Comparison of ENCODE assay signal across 8 cellular contexts in the genomic region with DNA sequence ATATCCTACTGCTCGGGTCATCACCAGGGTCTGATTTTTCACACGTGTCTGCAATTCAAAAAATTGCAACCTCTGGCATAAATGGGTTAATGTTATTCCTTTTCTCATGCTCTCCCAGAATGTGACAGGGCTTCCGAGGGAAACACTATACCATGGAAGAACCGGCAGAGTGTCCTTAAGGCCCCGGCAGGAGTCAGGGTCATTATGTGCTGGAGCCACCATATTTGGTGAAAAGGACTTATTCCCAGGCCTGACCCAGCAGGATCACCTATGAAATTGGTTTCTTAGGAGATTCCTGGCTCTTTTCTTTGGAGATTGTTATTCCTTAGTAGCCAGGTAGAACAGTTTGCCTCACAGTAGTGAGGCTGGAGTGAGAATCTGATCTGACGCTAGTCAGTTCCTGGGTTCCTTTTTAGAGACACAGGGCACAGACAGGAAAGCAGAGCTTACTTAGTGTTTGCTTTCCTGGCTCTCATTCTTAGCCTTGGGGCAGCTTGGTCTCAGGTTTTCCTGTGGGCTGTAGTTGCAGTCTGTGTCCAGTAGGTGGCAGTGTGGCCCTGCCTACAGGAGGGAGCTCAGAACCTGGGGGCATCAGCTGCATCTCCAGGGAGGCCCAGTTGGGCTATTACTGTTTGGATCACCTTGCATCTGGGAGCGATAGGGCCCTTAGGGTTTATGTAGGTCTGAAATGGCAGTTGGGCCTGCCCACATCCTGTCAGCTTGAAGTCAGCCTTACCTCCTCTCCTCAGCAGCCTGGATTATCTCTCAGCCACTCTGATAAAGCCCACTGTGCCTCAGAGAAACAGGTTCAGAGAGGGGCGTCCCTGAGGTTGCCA. TPM values are rescaled to one million over a fixed set of nuclear protein-coding genes. Genes with fewer than 3 reads are reported as not detected.
DNase-seq lines count a peak whose midpoint lies in the region; ATAC-seq and TF ChIP-seq lines count a peak whose summit lies in the region.

No MANE protein-coding gene starts in this region.

- H3K4me1 ChIP-seq in HEK293 (ENCODE audit: control insufficient read depth, insufficient read depth, low read length), result peaks cover 8% of the 10 kb centered on the region
- H3K4me1 ChIP-seq in mesendoderm (ENCODE audit: control insufficient read depth, low read depth, low read length), result no peaks in the 10 kb centered on the region

- no peak overlapping the region for H3K56ac ChIP-seq in mesendoderm (ENCODE audit: low read length)

- H3K27me3 ChIP-seq in mesendoderm (ENCODE audit: insufficient read depth, low read length, poor library complexity), result no peaks in the 10 kb centered on the region

- ATAC-seq in HG02678 (IDR thresholded peaks at IDR 0.05; ENCODE audit: unreplicated experiment), result no peak

- H3K4me2 ChIP-seq in mesendoderm (ENCODE audit: low read length), result no peak overlapping the region

- CTCF ChIA-PET in HEK293 (lab: Yijun Ruan, JAX), result interaction anchor here (0.5 to 7.1 kb wide), 50 partner anchors 10 to 546 kb away, joined by 3 to 105 read pairs (median 5); a partner anchor contains a TSS

- H3K36me3 ChIP-seq in HEK293 (ENCODE audit: control insufficient read depth in 2 of 2, insufficient read depth in 1 of 2, low read length in 2 of 2), result peaks cover 81 to 95% of the 10 kb centered on the region in 2 experiments
- H3K36me3 ChIP-seq in mesendoderm (ENCODE audit: control insufficient read depth, insufficient read depth, low read length), result peaks cover 28% of the 10 kb centered on the region

- H3K4me3 ChIP-seq in HEK293 (ENCODE audit: low read depth, low read length) (no peak overlapping the region), mesendoderm (ENCODE audit: low read length) (no peak overlapping the region)

- TF ChIP-seq CTCF in C4-2B (conservative IDR thresholded peaks at IDR 0.05), result peak; percentile 91
- TF ChIP-seq CTCF in HEK293 (tag by site-specific recombination; IDR thresholded peaks at IDR 0.05), result peak; percentile 94

- WGBS in mesendoderm (ENCODE audit: extremely low coverage, insufficient coverage, low lambda C conversion rate), result no CpG with 5 or more reads among the region's 8 CpGs

- no peak overlapping the region for H3K4ac ChIP-seq in mesendoderm (ENCODE audit: low read depth, low read length)

- no peak overlapping the region for H3K23ac ChIP-seq in mesendoderm (ENCODE audit: low read length)

- DNase-seq in NCI-H82 treated with DMSO at 0.1 percent for 48 hours (lab: John Stamatoyannopoulos, UW; ENCODE audit: unreplicated experiment) (peak; percentile 79), mesendoderm (peak; percentile 90)
- DNase-seq in activated CD4-positive, alpha-beta T cell treated with anti-CD3 and anti-CD28 coated beads, Interleukin-2, amount 50 U/mL, for 48 hours, result peak; percentile 66 to 76
- peak; percentile 67 for DNase-seq in effector CD8-positive, alpha-beta T cell (lab: John Stamatoyannopoulos, UW)
- peak; percentile 80 for DNase-seq in stimulated activated CD8-positive, alpha-beta memory T cell treated with anti-CD3 and anti-CD28 coated beads, Interleukin-4, amount 100 ng/mL, for 48 hours

- H4K8ac ChIP-seq in mesendoderm (ENCODE audit: low read depth, low read length), result no peak overlapping the region

- peaks cover 20% of the 10 kb centered on the region for H3K79me2 ChIP-seq in mesendoderm (ENCODE audit: control insufficient read depth, insufficient read depth, low read length)

- no peak overlapping the region for H3K9ac ChIP-seq in mesendoderm (ENCODE audit: low read length)

- H3K27ac ChIP-seq in C4-2B, result peak overlapping the region; percentile 57
- H3K27ac ChIP-seq in HEK293 (ENCODE audit: extremely low read depth, low read depth, low read length), result peak overlapping the region; percentile 48
- no peak overlapping the region for H3K27ac ChIP-seq in mesendoderm (ENCODE audit: low read depth, low read length)

- no peak overlapping the region for H2BK120ac ChIP-seq in mesendoderm (ENCODE audit: low read depth, low read length)

- no peaks in the 10 kb centered on the region for H3K9me3 ChIP-seq in HEK293 (ENCODE audit: control insufficient read depth, insufficient read depth, low read depth, low read length)

- POLR2A ChIA-PET in HEK293 (lab: Yijun Ruan, JAX), result interaction anchor here (0.6 to 1.7 kb wide), 12 partner anchors 9 to 356 kb away, joined by 3 to 11 read pairs (median 4); a partner anchor contains a TSS

- no peak overlapping the region for H4K5ac ChIP-seq in mesendoderm (ENCODE audit: low read length)

- no peak overlapping the region for H2BK5ac ChIP-seq in mesendoderm (ENCODE audit: low read length)

- H2AK5ac ChIP-seq in mesendoderm (ENCODE audit: low read length), result no peak overlapping the region

- H2BK15ac ChIP-seq in mesendoderm (replicated peaks; ENCODE audit: low read depth), result no peak overlapping the region

- H3K18ac ChIP-seq in mesendoderm (ENCODE audit: low read length), result no peak overlapping the region

- H3K79me1 ChIP-seq in mesendoderm (ENCODE audit: low read length), result peaks cover 25% of the 10 kb centered on the region

TF ChIP-seq in HEK293, 187 proteins besides CTCF, POLR2A, EP300 and RAD21 (continues in another document):
- TF ChIP-seq GLIS1 (tag by site-specific recombination; IDR thresholded peaks at IDR 0.05), result peak; percentile 79
- TF ChIP-seq YY2 (tag by site-specific recombination; IDR thresholded peaks at IDR 0.05), result no peak
- TF ChIP-seq ZNF311 (tag by site-specific recombination; IDR thresholded peaks at IDR 0.05; ENCODE audit: borderline replicate concordance), result no peak
- TF ChIP-seq ZBTB17 (tag by site-specific recombination; IDR thresholded peaks at IDR 0.05), result peak; percentile 95
- TF ChIP-seq ZNF560 (tag by site-specific recombination; IDR thresholded peaks at IDR 0.05; ENCODE audit: borderline replicate concordance), result no peak
- TF ChIP-seq, protein P1, sequence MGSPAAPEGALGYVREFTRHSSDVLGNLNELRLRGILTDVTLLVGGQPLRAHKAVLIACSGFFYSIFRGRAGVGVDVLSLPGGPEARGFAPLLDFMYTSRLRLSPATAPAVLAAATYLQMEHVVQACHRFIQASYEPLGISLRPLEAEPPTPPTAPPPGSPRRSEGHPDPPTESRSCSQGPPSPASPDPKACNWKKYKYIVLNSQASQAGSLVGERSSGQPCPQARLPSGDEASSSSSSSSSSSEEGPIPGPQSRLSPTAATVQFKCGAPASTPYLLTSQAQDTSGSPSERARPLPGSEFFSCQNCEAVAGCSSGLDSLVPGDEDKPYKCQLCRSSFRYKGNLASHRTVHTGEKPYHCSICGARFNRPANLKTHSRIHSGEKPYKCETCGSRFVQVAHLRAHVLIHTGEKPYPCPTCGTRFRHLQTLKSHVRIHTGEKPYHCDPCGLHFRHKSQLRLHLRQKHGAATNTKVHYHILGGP (tag by site-specific recombination; IDR thresholded peaks at IDR 0.05), result no peak
- TF ChIP-seq, protein P2, sequence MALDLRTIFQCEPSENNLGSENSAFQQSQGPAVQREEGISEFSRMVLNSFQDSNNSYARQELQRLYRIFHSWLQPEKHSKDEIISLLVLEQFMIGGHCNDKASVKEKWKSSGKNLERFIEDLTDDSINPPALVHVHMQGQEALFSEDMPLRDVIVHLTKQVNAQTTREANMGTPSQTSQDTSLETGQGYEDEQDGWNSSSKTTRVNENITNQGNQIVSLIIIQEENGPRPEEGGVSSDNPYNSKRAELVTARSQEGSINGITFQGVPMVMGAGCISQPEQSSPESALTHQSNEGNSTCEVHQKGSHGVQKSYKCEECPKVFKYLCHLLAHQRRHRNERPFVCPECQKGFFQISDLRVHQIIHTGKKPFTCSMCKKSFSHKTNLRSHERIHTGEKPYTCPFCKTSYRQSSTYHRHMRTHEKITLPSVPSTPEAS (tag by site-specific recombination; IDR thresholded peaks at IDR 0.05), result 0 out of 2 replicates have a peak, but pooled peaks have one; percentile 16
- TF ChIP-seq GLI4 (tag by site-specific recombination; IDR thresholded peaks at IDR 0.05), result no peak
- no peak for TF ChIP-seq MEIS1 (CRISPR knock-in tag; IDR thresholded peaks at IDR 0.05; ENCODE audit: borderline replicate concordance)
- TF ChIP-seq ZNF202 (tag by site-specific recombination; IDR thresholded peaks at IDR 0.05; ENCODE audit: borderline replicate concordance), result no peak
- TF ChIP-seq ZNF571 (tag by site-specific recombination; IDR thresholded peaks at IDR 0.05), result no peak
- TF ChIP-seq, protein P3, sequence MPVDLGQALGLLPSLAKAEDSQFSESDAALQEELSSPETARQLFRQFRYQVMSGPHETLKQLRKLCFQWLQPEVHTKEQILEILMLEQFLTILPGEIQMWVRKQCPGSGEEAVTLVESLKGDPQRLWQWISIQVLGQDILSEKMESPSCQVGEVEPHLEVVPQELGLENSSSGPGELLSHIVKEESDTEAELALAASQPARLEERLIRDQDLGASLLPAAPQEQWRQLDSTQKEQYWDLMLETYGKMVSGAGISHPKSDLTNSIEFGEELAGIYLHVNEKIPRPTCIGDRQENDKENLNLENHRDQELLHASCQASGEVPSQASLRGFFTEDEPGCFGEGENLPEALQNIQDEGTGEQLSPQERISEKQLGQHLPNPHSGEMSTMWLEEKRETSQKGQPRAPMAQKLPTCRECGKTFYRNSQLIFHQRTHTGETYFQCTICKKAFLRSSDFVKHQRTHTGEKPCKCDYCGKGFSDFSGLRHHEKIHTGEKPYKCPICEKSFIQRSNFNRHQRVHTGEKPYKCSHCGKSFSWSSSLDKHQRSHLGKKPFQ (tag by site-specific recombination; IDR thresholded peaks at IDR 0.05), result no peak
- TF ChIP-seq, protein P4, sequence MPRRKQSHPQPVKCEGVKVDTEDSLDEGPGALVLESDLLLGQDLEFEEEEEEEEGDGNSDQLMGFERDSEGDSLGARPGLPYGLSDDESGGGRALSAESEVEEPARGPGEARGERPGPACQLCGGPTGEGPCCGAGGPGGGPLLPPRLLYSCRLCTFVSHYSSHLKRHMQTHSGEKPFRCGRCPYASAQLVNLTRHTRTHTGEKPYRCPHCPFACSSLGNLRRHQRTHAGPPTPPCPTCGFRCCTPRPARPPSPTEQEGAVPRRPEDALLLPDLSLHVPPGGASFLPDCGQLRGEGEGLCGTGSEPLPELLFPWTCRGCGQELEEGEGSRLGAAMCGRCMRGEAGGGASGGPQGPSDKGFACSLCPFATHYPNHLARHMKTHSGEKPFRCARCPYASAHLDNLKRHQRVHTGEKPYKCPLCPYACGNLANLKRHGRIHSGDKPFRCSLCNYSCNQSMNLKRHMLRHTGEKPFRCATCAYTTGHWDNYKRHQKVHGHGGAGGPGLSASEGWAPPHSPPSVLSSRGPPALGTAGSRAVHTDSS (tag by site-specific recombination; IDR thresholded peaks at IDR 0.05), result no peak
- TF ChIP-seq ZIC2 (tag by site-specific recombination; IDR thresholded peaks at IDR 0.05), result 0 out of 2 replicates have a peak, but pooled peaks have one; percentile 31

RNA-seq across cellular contexts. Expression of a gene that starts 12.4 kb away (rescaled TPM):
- 320 TPM for polyA plus RNA-seq in mesendoderm (2013, experiment 1 of 2)
- 313 TPM for polyA plus RNA-seq in mesendoderm (2013, experiment 2 of 2)

RNA-seq across cellular contexts. Expression of a gene that starts 16.5 kb away (rescaled TPM):
- 1.2 TPM for polyA plus RNA-seq in mesendoderm (2013, experiment 1 of 2)
- polyA plus RNA-seq in mesendoderm (2013, experiment 2 of 2), result 1.3 TPM

RNA-seq across cellular contexts. Expression of a gene that starts 21.3 kb away (rescaled TPM):
- 1.5 TPM for polyA plus RNA-seq in mesendoderm (2013, experiment 1 of 2)
- polyA plus RNA-seq in mesendoderm (2013, experiment 2 of 2), result 1.4 TPM

RNA-seq across cellular contexts. Expression of a gene that starts 21.7 kb away (rescaled TPM):
- polyA plus RNA-seq in mesendoderm (2013, experiment 1 of 2), result 7.1 TPM
- polyA plus RNA-seq in mesendoderm (2013, experiment 2 of 2), result 6.1 TPM

RNA-seq across cellular contexts. Expression of a gene that starts 25.2 kb away (rescaled TPM):
- polyA plus RNA-seq in mesendoderm (2013, experiment 1 of 2), result 0.01 TPM
- 0.03 TPM for polyA plus RNA-seq in mesendoderm (2013, experiment 2 of 2)
